11 cellular contexts compared by ENCODE assay signal in genomic region chr16:49366669-49367068, GRCh38. TPM values are rescaled to one million over a fixed set of nuclear protein-coding genes. Genes with fewer than 3 reads are reported as not detected.
DNase-seq lines count a peak whose midpoint lies in the region; ATAC-seq and TF ChIP-seq lines count a peak whose summit lies in the region.
"Had no signal": no experiment of that assay in that cellular context is flagged by ENCODE, and none has a peak within 500 bp of the region (broad histone marks: within the 10 kb centered on the region; RNA-seq: fewer than 3 reads in every experiment).

No MANE protein-coding gene starts in this region.

- H3K27me3 ChIP-seq in mesenchymal stem cell (ENCODE audit: control insufficient read depth in 1 of 2, insufficient read depth in 1 of 2, low read length in 2 of 2): peaks cover 0 to 3% of the 10 kb centered on the region in 2 experiments
- H3K27me3 ChIP-seq: ascending aorta had no signal

- H2BK5ac ChIP-seq in mesenchymal stem cell (ENCODE audit: low read depth, low read length, poor library complexity, severe bottlenecking): no peak overlapping the region

- no peaks in the 10 kb centered on the region for H3K9me3 Mint-ChIP-seq in activated naive CD4-positive, alpha-beta T cell treated with anti-CD3 and anti-CD28 coated beads, Interleukin-2, amount 10 ng/mL, durations not matched to agents 7 days and 5 days

- H3K4ac ChIP-seq in mesenchymal stem cell (ENCODE audit: low read depth in 1 of 2, low read length in 2 of 2): no peak overlapping the region

- no peak overlapping the region for H3K9ac ChIP-seq in mesenchymal stem cell (ENCODE audit: low read length)

- no peak overlapping the region for H3K14ac ChIP-seq in mesenchymal stem cell (ENCODE audit: low read length in 2 of 2)

- no peaks in the 10 kb centered on the region for H3K9me3 ChIP-seq in mesenchymal stem cell (ENCODE audit: control insufficient read depth, low read length)
- H3K9me3 ChIP-seq: ascending aorta had no signal

- no peak overlapping the region for H4K91ac ChIP-seq in mesenchymal stem cell (ENCODE audit: low read length)

- H3K4me1 ChIP-seq in mesenchymal stem cell (ENCODE audit: control insufficient read depth, insufficient read depth, low read depth, low read length): no peaks in the 10 kb centered on the region
- H3K4me1 ChIP-seq: ascending aorta had no signal

- no peaks in the 10 kb centered on the region for H3K4me1 Mint-ChIP-seq in activated naive CD4-positive, alpha-beta T cell treated with anti-CD3 and anti-CD28 coated beads, Interleukin-2, amount 10 ng/mL, durations not matched to agents 7 days and 5 days

- peak; percentile 67 for ATAC-seq in GM19468 (IDR thresholded peaks at IDR 0.05; ENCODE audit: extremely low read depth, unreplicated experiment)
- ATAC-seq in HG03025 (IDR thresholded peaks at IDR 0.05; ENCODE audit: low FRiP score, unreplicated experiment): peak; percentile 49
- ATAC-seq: HepG2 had no signal

- no peak overlapping the region for H2AFZ ChIP-seq in mesenchymal stem cell (ENCODE audit: low read depth, low read length)

- POLR2A ChIA-PET in RWPE1 (lab: Yijun Ruan, JAX; ENCODE audit: low non-redundant PET): no interaction called here

- H2AK5ac ChIP-seq in mesenchymal stem cell (ENCODE audit: low read length, severe bottlenecking): no peak overlapping the region

- DNase-seq in DMS 273 (lab: John Stamatoyannopoulos, UW; ENCODE audit: unreplicated experiment): peak; percentile 92
- peak; percentile 25 for DNase-seq in NAMALWA (ENCODE audit: low spot score)
- DNase-seq in activated naive CD4-positive, alpha-beta T cell treated with anti-CD3 and anti-CD28 coated beads, Interleukin-2, amount 10 ng/mL, durations not matched to agents 7 days and 5 days: no peak
- no peak for DNase-seq in mesenchymal stem cell
- no peak for DNase-seq in RWPE1 (ENCODE audit: low spot score)
- DNase-seq in NCI-H226: no peak
- DNase-seq: DND-41 had no signal

- no peak overlapping the region for H3K4me3 Mint-ChIP-seq in activated naive CD4-positive, alpha-beta T cell treated with anti-CD3 and anti-CD28 coated beads, Interleukin-2, amount 10 ng/mL, durations not matched to agents 7 days and 5 days

- H3K36me3 Mint-ChIP-seq in activated naive CD4-positive, alpha-beta T cell treated with anti-CD3 and anti-CD28 coated beads, Interleukin-2, amount 10 ng/mL, durations not matched to agents 7 days and 5 days: no peaks in the 10 kb centered on the region

- CTCF ChIA-PET in activated naive CD4-positive, alpha-beta T cell treated with anti-CD3 and anti-CD28 coated beads, Interleukin-2, amount 10 ng/mL, durations not matched to agents 7 days and 5 days (lab: Charles Lee): no interaction called here
- CTCF ChIA-PET in RWPE1 (lab: Yijun Ruan, JAX): no interaction called here

- H3K36me3 ChIP-seq in mesenchymal stem cell (ENCODE audit: control insufficient read depth in 1 of 2, insufficient read depth in 2 of 2, low read depth in 1 of 2, low read length in 2 of 2): no peaks in the 10 kb centered on the region
- H3K36me3 ChIP-seq: ascending aorta had no signal

- H2BK12ac ChIP-seq in mesenchymal stem cell (ENCODE audit: low read length in 2 of 2): no peak overlapping the region

- no peak for TF ChIP-seq CTCF in RWPE1 (conservative IDR thresholded peaks at IDR 0.05; ENCODE audit: low read depth)

- H2BK120ac ChIP-seq in mesenchymal stem cell (ENCODE audit: low read depth, low read length): no peak overlapping the region

- no peak overlapping the region for H3K18ac ChIP-seq in mesenchymal stem cell (ENCODE audit: low read depth in 1 of 2, low read length in 2 of 2)

- peaks cover 4% of the 10 kb centered on the region for H3K27me3 Mint-ChIP-seq in activated naive CD4-positive, alpha-beta T cell treated with anti-CD3 and anti-CD28 coated beads, Interleukin-2, amount 10 ng/mL, durations not matched to agents 7 days and 5 days

- no peak overlapping the region for H3K23ac ChIP-seq in mesenchymal stem cell (ENCODE audit: low read length in 2 of 2)

- no peak overlapping the region for H3K4me3 ChIP-seq in mesenchymal stem cell (ENCODE audit: insufficient read depth in 1 of 2, low read depth in 1 of 2, low read length in 2 of 2)
- H3K4me3 ChIP-seq: ascending aorta had no signal

- no peak overlapping the region for H4K8ac ChIP-seq in mesenchymal stem cell (ENCODE audit: low read length)

- no peak overlapping the region for H3K4me2 ChIP-seq in mesenchymal stem cell (ENCODE audit: low read length, poor library complexity, severe bottlenecking)

- H3K27ac ChIP-seq in mesenchymal stem cell (ENCODE audit: low read length, poor library complexity, severe bottlenecking) (no peak overlapping the region), RWPE1 (no peak overlapping the region)
- H3K27ac ChIP-seq: ascending aorta had no signal

- H3K27ac Mint-ChIP-seq in activated naive CD4-positive, alpha-beta T cell treated with anti-CD3 and anti-CD28 coated beads, Interleukin-2, amount 10 ng/mL, durations not matched to agents 7 days and 5 days: no peak overlapping the region

- H3K79me1 ChIP-seq in mesenchymal stem cell (replicated peaks; ENCODE audit: low read length, poor library complexity, severe bottlenecking): no peaks in the 10 kb centered on the region

- no peak overlapping the region for H2BK15ac ChIP-seq in mesenchymal stem cell (ENCODE audit: low read depth, poor library complexity, severe bottlenecking)

- WGBS in mesenchymal stem cell: 59% methylated on average over 2 of the region's 3 CpGs

RNA-seq across cellular contexts. Expression of gene C16orf78, which starts 6.9 kb away (rescaled TPM):
- polyA plus RNA-seq in mesenchymal stem cell (2013, experiment 1 of 2): not detected
- polyA plus RNA-seq in mesenchymal stem cell (2013, experiment 2 of 2): not detected
- polyA plus RNA-seq: HepG2 had no signal

Comparison
In these comparisons a context has a peak if more than half of its experiments do, and no peak if none do; other contexts are left out.
1. DNase-seq: peak in DMS 273 (single experiment) and NAMALWA (single experiment); none in activated naive CD4-positive, alpha-beta T cell treated with anti-CD3 and anti-CD28 coated beads, Interleukin-2, amount 10 ng/mL, durations not matched to agents 7 days and 5 days (single experiment), mesenchymal stem cell (single experiment), RWPE1 (single experiment) and NCI-H226 (single experiment).